1 cellular context compared by ENCODE assay signal in the genomic region with DNA sequence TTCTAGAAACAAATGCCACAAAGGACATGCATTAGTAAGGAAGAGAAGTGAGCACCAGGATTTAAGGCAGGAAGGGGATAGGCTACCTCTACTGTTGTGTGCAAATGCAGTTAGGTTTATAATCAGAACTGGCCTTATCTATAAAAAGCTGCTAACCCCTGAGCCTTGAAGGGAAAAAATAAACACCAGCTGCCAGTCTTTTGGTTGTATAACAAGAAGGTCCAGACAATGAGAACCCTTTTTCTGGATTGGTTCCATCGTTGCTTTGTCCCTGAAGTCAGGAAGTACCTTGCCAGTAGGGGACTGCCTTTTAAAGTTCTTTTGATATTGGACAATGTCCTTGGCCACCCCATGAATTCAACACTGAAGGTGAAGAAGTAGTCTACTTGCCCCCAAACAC.
TF ChIP-seq lines count a peak whose summit lies in the region.

No MANE protein-coding gene starts in this region.

TF ChIP-seq in endothelial cell of umbilical vein, 7 proteins besides CTCF, POLR2A, EP300 and RAD21 (continued from another document):
- no peak for TF ChIP-seq JUN (IDR thresholded peaks at IDR 0.05; ENCODE audit: borderline replicate concordance, insufficient read depth, insufficient read length, low read depth)
